In the genomic region with DNA sequence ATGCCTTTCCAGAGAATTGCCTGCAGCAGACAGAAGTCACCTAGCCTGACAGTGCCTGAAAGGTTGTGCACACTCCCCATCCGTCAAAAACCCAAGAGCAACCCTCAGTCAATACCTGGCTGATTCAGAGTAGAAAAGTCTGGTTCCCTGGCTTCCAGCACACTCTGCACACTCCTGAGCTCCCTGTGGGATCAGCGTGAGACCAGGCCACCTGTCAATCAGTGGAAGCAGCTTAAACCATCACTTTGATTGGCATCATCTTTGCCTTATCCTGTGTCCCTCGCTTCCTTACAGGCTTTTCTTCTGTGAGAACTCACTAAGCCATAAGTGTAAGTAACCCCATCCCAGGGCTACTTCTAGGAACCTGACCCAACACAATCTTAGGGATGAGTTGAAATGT, we compare ENCODE assay signal across 29 cellular contexts.
DNase-seq lines count a peak whose midpoint lies in the region; ATAC-seq, FAIRE-seq and TF ChIP-seq lines count a peak whose summit lies in the region.
"Had no signal": no experiment of that assay in that cellular context is flagged by ENCODE, and none has a peak within 500 bp of the region (broad histone marks: within the 10 kb centered on the region; RNA-seq: fewer than 3 reads in every experiment).

No MANE protein-coding gene starts in this region.

- no peaks in the 10 kb centered on the region for H3K36me3 ChIP-seq in K562 (ENCODE audit: control insufficient read depth, insufficient read depth, low read length)
- H3K36me3 ChIP-seq: BE2C, BLaER1 had no signal

- no peaks in the 10 kb centered on the region for H3K4me1 Mint-ChIP-seq in activated CD4-positive, alpha-beta T cell treated with anti-CD3 and anti-CD28 coated beads, Interleukin-2, amount 10 ng/mL, durations not matched to agents 24 days and 14 days
- H3K4me1 Mint-ChIP-seq in type B pancreatic cell (ENCODE audit: unreplicated experiment) = no peaks in the 10 kb centered on the region
- H3K4me1 Mint-ChIP-seq: CD14-positive monocyte; CD4-positive, alpha-beta memory T cell; CD4-positive, CD25-positive, alpha-beta regulatory T cell; CD8-positive, alpha-beta memory T cell had no signal

- H3K4me3 ChIP-seq in K562 (no peak overlapping the region), coronary artery (no peak overlapping the region)
- H3K4me3 ChIP-seq: BLaER1, GM12878 had no signal

- H2AFZ ChIP-seq in K562 (ENCODE audit: low read depth, low read length) = no peak overlapping the region

- H3K9me3 ChIP-seq in K562 (replicated peaks; ENCODE audit: control insufficient read depth, insufficient read depth, low read depth, low read length) = no peaks in the 10 kb centered on the region
- H3K9me3 ChIP-seq: BE2C had no signal

- no peak overlapping the region for H3K27ac ChIP-seq in K562 (ENCODE audit: extremely low read depth, low read depth, low read length)
- no peak overlapping the region for H3K27ac ChIP-seq in coronary artery
- H3K27ac ChIP-seq: BLaER1 had no signal

- CTCF ChIA-PET in K562 (lab: Yijun Ruan, JAX; ENCODE audit: low intra/inter-chr PET ratio) = no interaction called here

- H3K4me2 ChIP-seq in K562 (ENCODE audit: insufficient read depth, low read length) = no peak overlapping the region
- H3K4me2 ChIP-seq: BLaER1 had no signal

- H3K4me3 Mint-ChIP-seq in activated CD4-positive, alpha-beta T cell treated with anti-CD3 and anti-CD28 coated beads, Interleukin-2, amount 10 ng/mL, durations not matched to agents 24 days and 14 days = no peak overlapping the region
- no peak overlapping the region for H3K4me3 Mint-ChIP-seq in type B pancreatic cell
- H3K4me3 Mint-ChIP-seq: CD14-positive monocyte; CD4-positive, alpha-beta memory T cell; CD4-positive, CD25-positive, alpha-beta regulatory T cell; CD8-positive, alpha-beta memory T cell had no signal

- TF ChIP-seq EP300 in K562 (IDR thresholded peaks at IDR 0.05; ENCODE audit: low read length) = no peak

- peak; percentile 36 for DNase-seq in activated CD4-positive, alpha-beta T cell treated with anti-CD3 and anti-CD28 coated beads, Interleukin-2, amount 10 ng/mL, durations not matched to agents 24 days and 14 days
- DNase-seq in activated CD4-positive, alpha-beta T cell treated with anti-CD3 and anti-CD28 coated beads, Interleukin-2, amount 50 U/mL, for 4 hours = no peak
- DNase-seq in NCI-H82 treated with DMSO at 0.1 percent for 48 hours (lab: John Stamatoyannopoulos, UW; ENCODE audit: unreplicated experiment) = peak; percentile 87
- DNase-seq in K562 (ENCODE audit: extremely low read depth in 1 of 4, low spot score in 3 of 4) = no peak
- no peak for DNase-seq in type B pancreatic cell (ENCODE audit: extremely low spot score, unreplicated experiment)
- no peak for DNase-seq in SW 1271 (lab: John Stamatoyannopoulos, UW)
- no peak for DNase-seq in coronary artery (ENCODE audit: low spot score)
- DNase-seq in NCI-H2081 treated with DMSO at 0.1 percent for 48 hours (lab: John Stamatoyannopoulos, UW) = no peak
- DNase-seq: 8988T; ACHN; BE2C; C1 segment of cervical spinal cord; CD4-positive, alpha-beta memory T cell; CD4-positive, CD25-positive, alpha-beta regulatory T cell; CD8-positive, alpha-beta memory T cell; COR-L47; DMS 273 treated with DMSO at 0.1 percent for 48 hours; DMS153; DMS53; DMS79; DND-41; EL; GDM1 had no signal

- H3K27ac Mint-ChIP-seq in activated CD4-positive, alpha-beta T cell treated with anti-CD3 and anti-CD28 coated beads, Interleukin-2, amount 10 ng/mL, durations not matched to agents 24 days and 14 days = no peak overlapping the region
- H3K27ac Mint-ChIP-seq in type B pancreatic cell = peak overlapping the region; percentile 13
- H3K27ac Mint-ChIP-seq: CD14-positive monocyte; CD4-positive, alpha-beta memory T cell; CD4-positive, CD25-positive, alpha-beta regulatory T cell; CD8-positive, alpha-beta memory T cell had no signal

- H3K9me3 Mint-ChIP-seq in activated CD4-positive, alpha-beta T cell treated with anti-CD3 and anti-CD28 coated beads, Interleukin-2, amount 10 ng/mL, durations not matched to agents 24 days and 14 days = no peaks in the 10 kb centered on the region
- H3K9me3 Mint-ChIP-seq in type B pancreatic cell = peaks cover 4% of the 10 kb centered on the region
- H3K9me3 Mint-ChIP-seq: CD4-positive, alpha-beta memory T cell had no signal

- H3K27me3 ChIP-seq in K562 (ENCODE audit: control insufficient read depth in 2 of 2, insufficient read depth in 2 of 2, low read length in 2 of 2) = peaks cover 6 to 8% of the 10 kb centered on the region in 2 experiments; a peak in 4 of 5 replicates
- H3K27me3 ChIP-seq: BE2C, BLaER1 had no signal

- H3K36me3 Mint-ChIP-seq in activated CD4-positive, alpha-beta T cell treated with anti-CD3 and anti-CD28 coated beads, Interleukin-2, amount 10 ng/mL, durations not matched to agents 24 days and 14 days (ENCODE audit: low read depth) = no peaks in the 10 kb centered on the region
- no peaks in the 10 kb centered on the region for H3K36me3 Mint-ChIP-seq in type B pancreatic cell
- H3K36me3 Mint-ChIP-seq: CD14-positive monocyte; CD4-positive, alpha-beta memory T cell; CD4-positive, CD25-positive, alpha-beta regulatory T cell; CD8-positive, alpha-beta memory T cell had no signal

- no peaks in the 10 kb centered on the region for H3K9me1 ChIP-seq in K562 (ENCODE audit: control insufficient read depth, insufficient read depth, low read length)

- no peak for TF ChIP-seq RAD21 in K562 (CRISPR knock-in tag; conservative IDR thresholded peaks at IDR 0.05 in 1 of 2, IDR thresholded peaks at IDR 0.05 in 1 of 2)

- no TSS peak for BruUV-seq in K562 (replicated peaks; lab: Mats Ljungman, UMichigan)

- H3K27me3 Mint-ChIP-seq in activated CD4-positive, alpha-beta T cell treated with anti-CD3 and anti-CD28 coated beads, Interleukin-2, amount 10 ng/mL, durations not matched to agents 24 days and 14 days = no peaks in the 10 kb centered on the region
- H3K27me3 Mint-ChIP-seq in type B pancreatic cell = peaks cover 6% of the 10 kb centered on the region
- H3K27me3 Mint-ChIP-seq: CD4-positive, alpha-beta memory T cell; CD8-positive, alpha-beta memory T cell had no signal

- POLR2A ChIA-PET in K562 (lab: Yijun Ruan, JAX) = interaction anchor here (1.1 kb wide), 1 partner anchor 9 kb away, joined by 4 read pairs; no protein-coding TSS in a partner anchor

- no peak for ATAC-seq in K562
- ATAC-seq: GM12878 had no signal

- FAIRE-seq in K562 (lab: Jason Lieb, UNC) = peak; percentile 6
- FAIRE-seq: A204.1, GM12878, GM12892, GM18507 had no signal

- H3K79me2 ChIP-seq in K562 (ENCODE audit: control insufficient read depth, insufficient read depth, low read length) = no peaks in the 10 kb centered on the region

- intact Hi-C loops in activated CD4-positive, alpha-beta T cell treated with anti-CD3 and anti-CD28 coated beads, Interleukin-2, amount 10 ng/mL, durations not matched to agents 24 days and 14 days (cut with micrococcal nuclease) = no loop called here
- intact Hi-C loops in K562 (cut with micrococcal nuclease) = no loop called here

- H4K20me1 ChIP-seq in K562 (replicated peaks; ENCODE audit: control insufficient read depth, insufficient read depth, low read length) = no peaks in the 10 kb centered on the region
- H4K20me1 ChIP-seq: BLaER1 had no signal

- no peak for TF ChIP-seq CTCF in K562 (IDR thresholded peaks at IDR 0.05 in 2 of 3, conservative IDR thresholded peaks at IDR 0.05 in 1 of 3; ENCODE audit: insufficient read depth in 2 of 3, low read depth in 1 of 3, low read length in 3 of 3)
- TF ChIP-seq CTCF in type B pancreatic cell (conservative IDR thresholded peaks at IDR 0.05) = no peak
- no peak for TF ChIP-seq CTCF in coronary artery (IDR thresholded peaks at IDR 0.05)

- in situ Hi-C loops in K562 (cut with MboI) = no loop called here

- no peak overlapping the region for H3K9ac ChIP-seq in K562 (ENCODE audit: insufficient read depth in 1 of 2, low read depth in 2 of 2, low read length in 2 of 2)
- H3K9ac ChIP-seq: BLaER1 had no signal

- no peak for TF ChIP-seq POLR2A in K562 (conservative IDR thresholded peaks at IDR 0.05)

- 0% methylated on average over 3 of the region's 3 CpGs for WGBS in K562 (ENCODE audit: insufficient coverage, low coverage, missing lambda C conversion rate)

- no peaks in the 10 kb centered on the region for H3K4me1 ChIP-seq in K562 (replicated peaks in 1 of 2; ENCODE audit: control insufficient read depth in 2 of 2, insufficient read depth in 2 of 2, low read length in 2 of 2)
- H3K4me1 ChIP-seq: BE2C had no signal

TF ChIP-seq in K562, 482 proteins besides CTCF, POLR2A, EP300 and RAD21 (continues in another document):
- TF ChIP-seq L3MBTL2 (IDR thresholded peaks at IDR 0.05) (no peak), MTF1 (CRISPR knock-in tag; IDR thresholded peaks at IDR 0.05; ENCODE audit: borderline replicate concordance) (no peak), NBN (IDR thresholded peaks at IDR 0.05; ENCODE audit: low read depth) (no peak), KLF1 (tag; IDR thresholded peaks at IDR 0.05) (no peak), SAP30 (IDR thresholded peaks at IDR 0.05; ENCODE audit: borderline replicate concordance, insufficient read depth, low read depth, low read length, poor library complexity, severe bottlenecking) (no peak), HDAC6 (IDR thresholded peaks at IDR 0.05; ENCODE audit: low read depth, low read length) (no peak), NCOR1 (IDR thresholded peaks at IDR 0.05) (no peak), NR2C1 (IDR thresholded peaks at IDR 0.05) (no peak), NR2C1 (tag; IDR thresholded peaks at IDR 0.05) (no peak), MCM7 (IDR thresholded peaks at IDR 0.05) (no peak)
- TF ChIP-seq, protein P1, sequence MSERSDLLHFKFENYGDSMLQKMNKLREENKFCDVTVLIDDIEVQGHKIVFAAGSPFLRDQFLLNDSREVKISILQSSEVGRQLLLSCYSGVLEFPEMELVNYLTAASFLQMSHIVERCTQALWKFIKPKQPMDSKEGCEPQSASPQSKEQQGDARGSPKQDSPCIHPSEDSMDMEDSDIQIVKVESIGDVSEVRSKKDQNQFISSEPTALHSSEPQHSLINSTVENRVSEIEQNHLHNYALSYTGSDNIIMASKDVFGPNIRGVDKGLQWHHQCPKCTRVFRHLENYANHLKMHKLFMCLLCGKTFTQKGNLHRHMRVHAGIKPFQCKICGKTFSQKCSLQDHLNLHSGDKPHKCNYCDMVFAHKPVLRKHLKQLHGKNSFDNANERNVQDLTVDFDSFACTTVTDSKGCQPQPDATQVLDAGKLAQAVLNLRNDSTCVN (CRISPR knock-in tag; IDR thresholded peaks at IDR 0.05) = no peak

Comparison
In these comparisons a context has a peak if more than half of its experiments do, and no peak if none do; other contexts are left out.
1. DNase-seq: peak in activated CD4-positive, alpha-beta T cell treated with anti-CD3 and anti-CD28 coated beads, Interleukin-2, amount 10 ng/mL, durations not matched to agents 24 days and 14 days (single experiment) and NCI-H82 treated with DMSO at 0.1 percent for 48 hours (single experiment); none in activated CD4-positive, alpha-beta T cell treated with anti-CD3 and anti-CD28 coated beads, Interleukin-2, amount 50 U/mL, for 4 hours (0 of 2), K562 (0 of 4), type B pancreatic cell (single experiment), SW 1271 (0 of 2), coronary artery (single experiment) and NCI-H2081 treated with DMSO at 0.1 percent for 48 hours (single experiment).